Comparison of ENCODE assay signal across 23 cellular contexts in genomic region chr2:235729182-235729929, GRCh38.
DNase-seq lines count a peak whose midpoint lies in the region; ATAC-seq and TF ChIP-seq lines count a peak whose summit lies in the region.
"Had no signal": no experiment of that assay in that cellular context is flagged by ENCODE, and none has a peak within 500 bp of the region (broad histone marks: within the 10 kb centered on the region; RNA-seq: fewer than 3 reads in every experiment).

No MANE protein-coding gene starts in this region.

- no peak for TF ChIP-seq CTCF in natural killer cell (IDR thresholded peaks at IDR 0.05)
- TF ChIP-seq CTCF in neural cell (IDR thresholded peaks at IDR 0.05; ENCODE audit: poor library complexity, severe bottlenecking) = no peak
- no peak for TF ChIP-seq CTCF in coronary artery (IDR thresholded peaks at IDR 0.05)
- TF ChIP-seq CTCF in MM.1S (IDR thresholded peaks at IDR 0.05; ENCODE audit: low read length) = no peak

- H3K27me3 ChIP-seq in neural cell (ENCODE audit: insufficient read depth, low read depth, low read length) (no peaks in the 10 kb centered on the region), MM.1S (replicated peaks; ENCODE audit: insufficient read depth, low read length) (no peaks in the 10 kb centered on the region)

- H3K4me1 ChIP-seq in MM.1S (ENCODE audit: low read length) = no peaks in the 10 kb centered on the region

- H3K27ac ChIP-seq in neural cell (ENCODE audit: low read length) (no peak overlapping the region), coronary artery (no peak overlapping the region), MM.1S (ENCODE audit: low read length) (no peak overlapping the region)
- H3K27ac ChIP-seq: 22Rv1 had no signal

- H3K79me2 ChIP-seq in neural cell (replicated peaks; ENCODE audit: insufficient read depth, low read length) (no peaks in the 10 kb centered on the region), MM.1S (ENCODE audit: low read length) (no peaks in the 10 kb centered on the region)

- H3K9me3 ChIP-seq in neural cell (ENCODE audit: low read length) (no peaks in the 10 kb centered on the region), MM.1S (replicated peaks; ENCODE audit: insufficient read depth, low read length) (no peaks in the 10 kb centered on the region)

- no peaks in the 10 kb centered on the region for H3K36me3 Mint-ChIP-seq in natural killer cell treated with Interleukin-12 subunit alpha and Interleukin-12 subunit beta and Interleukin-15 and Interleukin-18, amount 100 ng/mL, for 72 hours
- H3K36me3 Mint-ChIP-seq in natural killer cell = no peaks in the 10 kb centered on the region
- H3K36me3 Mint-ChIP-seq: CD8-positive, alpha-beta T cell; IgD-negative memory B cell had no signal

- peaks cover 0 to 7% of the 10 kb centered on the region in 2 donors for H3K4me1 Mint-ChIP-seq in natural killer cell treated with Interleukin-12 subunit alpha and Interleukin-12 subunit beta and Interleukin-15 and Interleukin-18, amount 100 ng/mL, for 72 hours (ENCODE audit: low read depth in 2 of 2)
- peaks cover 6 to 25% of the 10 kb centered on the region in 2 donors for H3K4me1 Mint-ChIP-seq in natural killer cell

- no peak overlapping the region for H3K27ac Mint-ChIP-seq in natural killer cell treated with Interleukin-12 subunit alpha and Interleukin-12 subunit beta and Interleukin-15 and Interleukin-18, amount 100 ng/mL, for 72 hours
- H3K27ac Mint-ChIP-seq in natural killer cell = no peak overlapping the region
- H3K27ac Mint-ChIP-seq: CD8-positive, alpha-beta T cell; IgD-negative memory B cell had no signal

- no peak overlapping the region for H3K4me3 Mint-ChIP-seq in natural killer cell treated with Interleukin-12 subunit alpha and Interleukin-12 subunit beta and Interleukin-15 and Interleukin-18, amount 100 ng/mL, for 72 hours
- no peak overlapping the region for H3K4me3 Mint-ChIP-seq in natural killer cell
- H3K4me3 Mint-ChIP-seq: CD8-positive, alpha-beta T cell; IgD-negative memory B cell had no signal

- H3K4me3 ChIP-seq in neural cell (ENCODE audit: low read length) (peak overlapping the region; percentile 8), coronary artery (no peak overlapping the region), MM.1S (ENCODE audit: low read length) (no peak overlapping the region)

- H3K9me3 Mint-ChIP-seq in natural killer cell treated with Interleukin-12 subunit alpha and Interleukin-12 subunit beta and Interleukin-15 and Interleukin-18, amount 100 ng/mL, for 72 hours = no peaks in the 10 kb centered on the region
- no peaks in the 10 kb centered on the region for H3K9me3 Mint-ChIP-seq in natural killer cell
- H3K9me3 Mint-ChIP-seq: CD8-positive, alpha-beta T cell; IgD-negative memory B cell had no signal

- no peak for TF ChIP-seq RAD21 in neural cell (conservative IDR thresholded peaks at IDR 0.05)

- no peaks in the 10 kb centered on the region for H3K36me3 ChIP-seq in neural cell (ENCODE audit: insufficient read depth, low read length)
- H3K36me3 ChIP-seq in MM.1S (replicated peaks; ENCODE audit: insufficient read depth, low read length) = no peaks in the 10 kb centered on the region

- H3K4me2 ChIP-seq in neural cell (ENCODE audit: low read length) = peak overlapping the region; percentile 34
- no peak overlapping the region for H3K4me2 ChIP-seq in MM.1S (ENCODE audit: low read depth, low read length)

- H3K9me2 ChIP-seq in neural cell (ENCODE audit: insufficient read depth, low read length) (no peaks in the 10 kb centered on the region), MM.1S (replicated peaks; ENCODE audit: insufficient read depth, low read length) (no peaks in the 10 kb centered on the region)

- H4K20me1 ChIP-seq in neural cell (ENCODE audit: insufficient read depth) (no peaks in the 10 kb centered on the region), MM.1S (ENCODE audit: insufficient read depth, low read length) (no peaks in the 10 kb centered on the region)

- H3F3A ChIP-seq in neural cell (ENCODE audit: insufficient read depth, low read length, poor library complexity, severe bottlenecking) (no peaks in the 10 kb centered on the region), MM.1S (ENCODE audit: insufficient read depth, low read length) (no peaks in the 10 kb centered on the region)

- no peak for ATAC-seq in natural killer cell treated with Interleukin-12 subunit alpha and Interleukin-12 subunit beta and Interleukin-15 and Interleukin-18, amount 100 ng/mL, for 72 hours
- ATAC-seq in natural killer cell = no peak
- ATAC-seq: CD8-positive, alpha-beta T cell; HCT116 had no signal

- H3K9ac ChIP-seq in neural cell (ENCODE audit: low read length) = no peak overlapping the region
- no peak overlapping the region for H3K9ac ChIP-seq in MM.1S (ENCODE audit: low read length)

- intact Hi-C loops in natural killer cell (cut with micrococcal nuclease) = no loop called here

- H3K27me3 Mint-ChIP-seq in natural killer cell treated with Interleukin-12 subunit alpha and Interleukin-12 subunit beta and Interleukin-15 and Interleukin-18, amount 100 ng/mL, for 72 hours = no peaks in the 10 kb centered on the region
- peaks cover 0 to 6% of the 10 kb centered on the region in 2 donors for H3K27me3 Mint-ChIP-seq in natural killer cell (ENCODE audit: low read depth in 2 of 2)

- peak; percentile 68 for TF ChIP-seq EP300 in neural cell (conservative IDR thresholded peaks at IDR 0.05; ENCODE audit: poor library complexity, severe bottlenecking)

- DNase-seq in DMS79 treated with DMSO at 0.1 percent for 48 hours (lab: John Stamatoyannopoulos, UW) (peak; percentile 20), DMS79 (lab: John Stamatoyannopoulos, UW) (no peak), natural killer cell (no peak), coronary artery (ENCODE audit: low spot score) (no peak), RPMI8226 (no peak), MM.1S (no peak)
- peak; percentile 44 for DNase-seq in natural killer cell treated with Interleukin-12 subunit alpha and Interleukin-12 subunit beta and Interleukin-15 and Interleukin-18, amount 100 ng/mL, for 72 hours (ENCODE audit: low spot score)
- DNase-seq: ACHN; AML-193; Calu3; CD8-positive, alpha-beta T cell; DMS153; GDM1; Karpas-422; NCI-H1694 treated with DMSO at 0.1 percent for 48 hours; NCI-H2081 treated with DMSO at 0.1 percent for 48 hours; NCI-H2227 treated with DMSO at 0.1 percent for 48 hours; NCI-H510A; NK-92 treated with Interleukin-12 subunit alpha and Interleukin-12 subunit beta, amount 100 ng/mL, for 24 hours had no signal

- H2AFZ ChIP-seq in neural cell (ENCODE audit: low read depth, low read length) (no peak overlapping the region), MM.1S (ENCODE audit: low read length) (no peak overlapping the region)

TF ChIP-seq in neural cell, 6 proteins besides CTCF, POLR2A, EP300 and RAD21:
- TF ChIP-seq POLR2AphosphoS5 (IDR thresholded peaks at IDR 0.05) (peak; percentile 48), SMC3 (conservative IDR thresholded peaks at IDR 0.05; ENCODE audit: poor library complexity) (no peak), REST (IDR thresholded peaks at IDR 0.05; ENCODE audit: borderline replicate concordance) (peak; percentile 87)

Comparison
In these comparisons a context has a peak if more than half of its experiments do, and no peak if none do; other contexts are left out.
1. DNase-seq: peak in DMS79 treated with DMSO at 0.1 percent for 48 hours (single experiment) and natural killer cell treated with Interleukin-12 subunit alpha and Interleukin-12 subunit beta and Interleukin-15 and Interleukin-18, amount 100 ng/mL, for 72 hours (single experiment); none in DMS79 (single experiment), natural killer cell (single experiment), coronary artery (single experiment), RPMI8226 (single experiment) and MM.1S (single experiment).